ENCODE assay signal across 1 cellular context in the genomic region with DNA sequence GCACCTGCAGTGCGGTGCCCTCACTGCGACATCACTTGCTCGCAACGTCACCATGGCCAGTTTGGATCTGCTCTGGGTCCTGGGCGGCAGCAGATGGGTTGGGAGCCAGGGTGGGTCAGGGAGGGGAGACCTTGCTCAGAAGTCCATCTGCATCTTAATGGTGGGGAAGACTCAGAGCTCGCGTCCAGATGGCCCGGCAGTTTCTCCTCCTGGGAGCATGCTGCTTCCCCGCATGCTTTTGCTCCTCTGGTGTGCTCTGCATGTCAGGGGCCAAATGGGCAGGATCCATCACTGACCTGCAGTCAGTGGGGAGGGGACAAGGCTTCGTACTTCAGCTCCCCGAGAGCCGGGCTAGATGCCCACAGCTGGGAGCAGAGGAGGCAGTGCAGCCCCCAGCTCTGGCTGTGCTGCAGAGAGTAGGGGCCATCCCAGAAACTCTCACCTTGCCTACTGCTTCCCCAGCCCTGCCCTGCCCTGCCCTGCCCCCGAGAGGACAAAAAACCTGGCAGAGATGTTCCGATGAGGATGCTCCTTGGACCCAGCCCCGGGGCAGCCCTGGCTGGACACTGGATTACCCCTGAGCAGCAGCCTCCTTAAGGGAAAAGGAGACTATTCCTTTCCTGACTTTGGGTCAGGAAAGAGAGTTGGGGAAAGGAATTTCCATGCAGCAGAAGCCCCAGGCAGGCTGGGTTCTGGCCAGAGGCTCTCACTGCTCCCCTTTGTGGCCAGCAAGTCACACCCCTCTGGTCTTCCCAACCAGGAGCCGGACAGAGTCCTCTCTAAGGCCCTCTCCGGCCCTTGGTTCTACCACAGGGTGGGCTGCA.
TF ChIP-seq lines count a peak whose summit lies in the region.

No MANE protein-coding gene starts in this region.

TF ChIP-seq in WTC11, 78 proteins besides CTCF, POLR2A, EP300 and RAD21 (continued from another document):
- TF ChIP-seq KAT7 (CRISPR knock-in tag; IDR thresholded peaks at IDR 0.05; ENCODE audit: borderline replicate concordance) (no peak), TP53 (CRISPR knock-in tag; IDR thresholded peaks at IDR 0.05) (peak; percentile 46; the same call in 1 of the 2 replicates), IRF2 (CRISPR knock-in tag; IDR thresholded peaks at IDR 0.05; ENCODE audit: borderline replicate concordance, low read depth) (no peak)
- TF ChIP-seq, protein P1, sequence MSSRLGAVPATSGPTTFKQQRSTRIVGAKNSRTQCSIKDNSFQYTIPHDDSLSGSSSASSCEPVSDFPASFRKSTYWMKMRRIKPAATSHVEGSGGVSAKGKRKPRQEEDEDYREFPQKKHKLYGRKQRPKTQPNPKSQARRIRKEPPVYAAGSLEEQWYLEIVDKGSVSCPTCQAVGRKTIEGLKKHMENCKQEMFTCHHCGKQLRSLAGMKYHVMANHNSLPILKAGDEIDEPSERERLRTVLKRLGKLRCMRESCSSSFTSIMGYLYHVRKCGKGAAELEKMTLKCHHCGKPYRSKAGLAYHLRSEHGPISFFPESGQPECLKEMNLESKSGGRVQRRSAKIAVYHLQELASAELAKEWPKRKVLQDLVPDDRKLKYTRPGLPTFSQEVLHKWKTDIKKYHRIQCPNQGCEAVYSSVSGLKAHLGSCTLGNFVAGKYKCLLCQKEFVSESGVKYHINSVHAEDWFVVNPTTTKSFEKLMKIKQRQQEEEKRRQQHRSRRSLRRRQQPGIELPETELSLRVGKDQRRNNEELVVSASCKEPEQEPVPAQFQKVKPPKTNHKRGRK (CRISPR knock-in tag; IDR thresholded peaks at IDR 0.05; ENCODE audit: borderline replicate concordance), result no peak
- TF ChIP-seq, protein P2, sequence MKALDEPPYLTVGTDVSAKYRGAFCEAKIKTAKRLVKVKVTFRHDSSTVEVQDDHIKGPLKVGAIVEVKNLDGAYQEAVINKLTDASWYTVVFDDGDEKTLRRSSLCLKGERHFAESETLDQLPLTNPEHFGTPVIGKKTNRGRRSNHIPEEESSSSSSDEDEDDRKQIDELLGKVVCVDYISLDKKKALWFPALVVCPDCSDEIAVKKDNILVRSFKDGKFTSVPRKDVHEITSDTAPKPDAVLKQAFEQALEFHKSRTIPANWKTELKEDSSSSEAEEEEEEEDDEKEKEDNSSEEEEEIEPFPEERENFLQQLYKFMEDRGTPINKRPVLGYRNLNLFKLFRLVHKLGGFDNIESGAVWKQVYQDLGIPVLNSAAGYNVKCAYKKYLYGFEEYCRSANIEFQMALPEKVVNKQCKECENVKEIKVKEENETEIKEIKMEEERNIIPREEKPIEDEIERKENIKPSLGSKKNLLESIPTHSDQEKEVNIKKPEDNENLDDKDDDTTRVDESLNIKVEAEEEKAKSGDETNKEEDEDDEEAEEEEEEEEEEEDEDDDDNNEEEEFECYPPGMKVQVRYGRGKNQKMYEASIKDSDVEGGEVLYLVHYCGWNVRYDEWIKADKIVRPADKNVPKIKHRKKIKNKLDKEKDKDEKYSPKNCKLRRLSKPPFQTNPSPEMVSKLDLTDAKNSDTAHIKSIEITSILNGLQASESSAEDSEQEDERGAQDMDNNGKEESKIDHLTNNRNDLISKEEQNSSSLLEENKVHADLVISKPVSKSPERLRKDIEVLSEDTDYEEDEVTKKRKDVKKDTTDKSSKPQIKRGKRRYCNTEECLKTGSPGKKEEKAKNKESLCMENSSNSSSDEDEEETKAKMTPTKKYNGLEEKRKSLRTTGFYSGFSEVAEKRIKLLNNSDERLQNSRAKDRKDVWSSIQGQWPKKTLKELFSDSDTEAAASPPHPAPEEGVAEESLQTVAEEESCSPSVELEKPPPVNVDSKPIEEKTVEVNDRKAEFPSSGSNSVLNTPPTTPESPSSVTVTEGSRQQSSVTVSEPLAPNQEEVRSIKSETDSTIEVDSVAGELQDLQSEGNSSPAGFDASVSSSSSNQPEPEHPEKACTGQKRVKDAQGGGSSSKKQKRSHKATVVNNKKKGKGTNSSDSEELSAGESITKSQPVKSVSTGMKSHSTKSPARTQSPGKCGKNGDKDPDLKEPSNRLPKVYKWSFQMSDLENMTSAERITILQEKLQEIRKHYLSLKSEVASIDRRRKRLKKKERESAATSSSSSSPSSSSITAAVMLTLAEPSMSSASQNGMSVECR (CRISPR knock-in tag; IDR thresholded peaks at IDR 0.05; ENCODE audit: borderline replicate concordance), result no peak
- TF ChIP-seq, protein P3, sequence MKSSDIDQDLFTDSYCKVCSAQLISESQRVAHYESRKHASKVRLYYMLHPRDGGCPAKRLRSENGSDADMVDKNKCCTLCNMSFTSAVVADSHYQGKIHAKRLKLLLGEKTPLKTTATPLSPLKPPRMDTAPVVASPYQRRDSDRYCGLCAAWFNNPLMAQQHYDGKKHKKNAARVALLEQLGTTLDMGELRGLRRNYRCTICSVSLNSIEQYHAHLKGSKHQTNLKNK (CRISPR knock-in tag; IDR thresholded peaks at IDR 0.05), result no peak
- TF ChIP-seq, protein P4, sequence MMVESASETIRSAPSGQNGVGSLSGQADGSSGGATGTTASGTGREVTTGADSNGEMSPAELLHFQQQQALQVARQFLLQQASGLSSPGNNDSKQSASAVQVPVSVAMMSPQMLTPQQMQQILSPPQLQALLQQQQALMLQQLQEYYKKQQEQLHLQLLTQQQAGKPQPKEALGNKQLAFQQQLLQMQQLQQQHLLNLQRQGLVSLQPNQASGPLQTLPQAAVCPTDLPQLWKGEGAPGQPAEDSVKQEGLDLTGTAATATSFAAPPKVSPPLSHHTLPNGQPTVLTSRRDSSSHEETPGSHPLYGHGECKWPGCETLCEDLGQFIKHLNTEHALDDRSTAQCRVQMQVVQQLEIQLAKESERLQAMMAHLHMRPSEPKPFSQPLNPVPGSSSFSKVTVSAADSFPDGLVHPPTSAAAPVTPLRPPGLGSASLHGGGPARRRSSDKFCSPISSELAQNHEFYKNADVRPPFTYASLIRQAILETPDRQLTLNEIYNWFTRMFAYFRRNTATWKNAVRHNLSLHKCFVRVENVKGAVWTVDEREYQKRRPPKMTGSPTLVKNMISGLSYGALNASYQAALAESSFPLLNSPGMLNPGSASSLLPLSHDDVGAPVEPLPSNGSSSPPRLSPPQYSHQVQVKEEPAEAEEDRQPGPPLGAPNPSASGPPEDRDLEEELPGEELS (CRISPR knock-in tag; IDR thresholded peaks at IDR 0.05), result 0 out of 2 replicates have a peak, but pooled peaks have one; percentile 28
- TF ChIP-seq, protein P5, sequence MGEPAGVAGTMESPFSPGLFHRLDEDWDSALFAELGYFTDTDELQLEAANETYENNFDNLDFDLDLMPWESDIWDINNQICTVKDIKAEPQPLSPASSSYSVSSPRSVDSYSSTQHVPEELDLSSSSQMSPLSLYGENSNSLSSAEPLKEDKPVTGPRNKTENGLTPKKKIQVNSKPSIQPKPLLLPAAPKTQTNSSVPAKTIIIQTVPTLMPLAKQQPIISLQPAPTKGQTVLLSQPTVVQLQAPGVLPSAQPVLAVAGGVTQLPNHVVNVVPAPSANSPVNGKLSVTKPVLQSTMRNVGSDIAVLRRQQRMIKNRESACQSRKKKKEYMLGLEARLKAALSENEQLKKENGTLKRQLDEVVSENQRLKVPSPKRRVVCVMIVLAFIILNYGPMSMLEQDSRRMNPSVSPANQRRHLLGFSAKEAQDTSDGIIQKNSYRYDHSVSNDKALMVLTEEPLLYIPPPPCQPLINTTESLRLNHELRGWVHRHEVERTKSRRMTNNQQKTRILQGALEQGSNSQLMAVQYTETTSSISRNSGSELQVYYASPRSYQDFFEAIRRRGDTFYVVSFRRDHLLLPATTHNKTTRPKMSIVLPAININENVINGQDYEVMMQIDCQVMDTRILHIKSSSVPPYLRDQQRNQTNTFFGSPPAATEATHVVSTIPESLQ (CRISPR knock-in tag; IDR thresholded peaks at IDR 0.05), result no peak
- TF ChIP-seq, protein P6, sequence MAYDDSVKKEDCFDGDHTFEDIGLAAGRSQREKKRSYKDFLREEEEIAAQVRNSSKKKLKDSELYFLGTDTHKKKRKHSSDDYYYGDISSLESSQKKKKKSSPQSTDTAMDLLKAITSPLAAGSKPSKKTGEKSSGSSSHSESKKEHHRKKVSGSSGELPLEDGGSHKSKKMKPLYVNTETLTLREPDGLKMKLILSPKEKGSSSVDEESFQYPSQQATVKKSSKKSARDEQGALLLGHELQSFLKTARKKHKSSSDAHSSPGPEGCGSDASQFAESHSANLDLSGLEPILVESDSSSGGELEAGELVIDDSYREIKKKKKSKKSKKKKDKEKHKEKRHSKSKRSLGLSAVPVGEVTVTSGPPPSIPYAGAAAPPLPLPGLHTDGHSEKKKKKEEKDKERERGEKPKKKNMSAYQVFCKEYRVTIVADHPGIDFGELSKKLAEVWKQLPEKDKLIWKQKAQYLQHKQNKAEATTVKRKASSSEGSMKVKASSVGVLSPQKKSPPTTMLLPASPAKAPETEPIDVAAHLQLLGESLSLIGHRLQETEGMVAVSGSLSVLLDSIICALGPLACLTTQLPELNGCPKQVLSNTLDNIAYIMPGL (CRISPR knock-in tag; IDR thresholded peaks at IDR 0.05), result no peak
- TF ChIP-seq, protein P7, sequence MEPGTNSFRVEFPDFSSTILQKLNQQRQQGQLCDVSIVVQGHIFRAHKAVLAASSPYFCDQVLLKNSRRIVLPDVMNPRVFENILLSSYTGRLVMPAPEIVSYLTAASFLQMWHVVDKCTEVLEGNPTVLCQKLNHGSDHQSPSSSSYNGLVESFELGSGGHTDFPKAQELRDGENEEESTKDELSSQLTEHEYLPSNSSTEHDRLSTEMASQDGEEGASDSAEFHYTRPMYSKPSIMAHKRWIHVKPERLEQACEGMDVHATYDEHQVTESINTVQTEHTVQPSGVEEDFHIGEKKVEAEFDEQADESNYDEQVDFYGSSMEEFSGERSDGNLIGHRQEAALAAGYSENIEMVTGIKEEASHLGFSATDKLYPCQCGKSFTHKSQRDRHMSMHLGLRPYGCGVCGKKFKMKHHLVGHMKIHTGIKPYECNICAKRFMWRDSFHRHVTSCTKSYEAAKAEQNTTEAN (CRISPR knock-in tag; IDR thresholded peaks at IDR 0.05), result no peak
TF ChIP-seq in WTC11: peak in this region for 3.
